8 cellular contexts compared by ENCODE assay signal in the genomic region with DNA sequence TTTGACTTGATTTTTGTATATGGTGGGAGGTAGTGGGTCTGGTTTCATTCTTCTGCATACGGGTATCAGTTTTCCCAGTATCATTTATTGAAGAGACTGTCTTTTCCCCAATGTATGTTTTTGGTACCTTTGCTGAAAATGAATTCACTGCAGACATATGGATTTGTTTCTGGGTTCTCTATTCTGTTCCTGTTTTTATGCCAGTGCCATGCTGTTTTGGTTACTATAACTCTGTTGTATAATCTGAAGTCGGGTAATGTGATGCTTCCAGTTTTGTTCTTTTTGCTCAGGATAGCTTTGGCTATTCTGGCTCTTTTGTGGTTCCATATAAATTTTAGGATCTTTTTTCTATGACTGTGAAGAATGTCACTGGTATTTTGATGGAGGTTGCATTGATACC. TPM values are rescaled to one million over a fixed set of nuclear protein-coding genes. Genes with fewer than 3 reads are reported as not detected.
DNase-seq lines count a peak whose midpoint lies in the region; ATAC-seq and TF ChIP-seq lines count a peak whose summit lies in the region.

No MANE protein-coding gene starts in this region.

- DNase-seq in GM23338 (ENCODE audit: low spot score), result no peak
- no peak for DNase-seq in NCI-H1092 treated with DMSO at 0.1 percent for 48 hours (lab: John Stamatoyannopoulos, UW)

- H3K27ac Mint-ChIP-seq in GM23338, result no peak overlapping the region; the same call in 1 of the 2 replicates

- H3K4me3 Mint-ChIP-seq in GM23338, result peak overlapping the region; percentile 100

- 79 to 100% methylated on average over 1 to 2 of the region's 2 CpGs for WGBS in gastroesophageal sphincter (ENCODE audit: low coverage in 1 of 2), 2 donors

- H3K4me3 ChIP-seq in GM23338 (peak overlapping the region; percentile 89), gastroesophageal sphincter (peak overlapping the region; percentile 87 to 95), skeletal muscle tissue (ENCODE audit: low read length in 3 of 3) (peak overlapping the region; percentile 83 to 100 (median 92))

- no peaks in the 10 kb centered on the region for H3K9me2 ChIP-seq in GM23338 (ENCODE audit: insufficient read depth)

- no peaks in the 10 kb centered on the region for H3K27me3 ChIP-seq in GM23338 (ENCODE audit: insufficient read depth)
- H3K27me3 ChIP-seq in gastroesophageal sphincter, result no peaks in the 10 kb centered on the region
- no peaks in the 10 kb centered on the region for H3K27me3 ChIP-seq in skeletal muscle tissue (ENCODE audit: control insufficient read depth in 3 of 3, insufficient read depth in 3 of 3, low read length in 3 of 3)

- TF ChIP-seq POLR2A in gastroesophageal sphincter (IDR thresholded peaks at IDR 0.05), result no peak

- no peaks in the 10 kb centered on the region for H3K27me3 Mint-ChIP-seq in GM23338 (ENCODE audit: insufficient read depth, low read depth, poor library complexity)

- H3K36me3 ChIP-seq in GM23338 (ENCODE audit: insufficient read depth) (peaks cover 21% of the 10 kb centered on the region; the same call in 1 of the 2 replicates), gastroesophageal sphincter (peaks cover 0 to 21% of the 10 kb centered on the region in 2 donors), skeletal muscle tissue (ENCODE audit: control insufficient read depth in 3 of 3, insufficient read depth in 3 of 3, low read length in 3 of 3) (peaks cover 9 to 16% (median 10%) of the 10 kb centered on the region in 3 donors)

- H3K9me3 Mint-ChIP-seq in GM23338, result no peaks in the 10 kb centered on the region; the same call in 2 of the 3 replicates

- H3K79me2 ChIP-seq in GM23338 (replicated peaks; ENCODE audit: insufficient read depth), result peaks cover 70% of the 10 kb centered on the region

- TF ChIP-seq EP300 in gastroesophageal sphincter (IDR thresholded peaks at IDR 0.05), result no peak

- H2AFZ ChIP-seq in GM23338, result no peak overlapping the region

- H3K9me3 ChIP-seq in gastroesophageal sphincter (no peaks in the 10 kb centered on the region), skeletal muscle tissue (ENCODE audit: control insufficient read depth in 3 of 3, low read length in 3 of 3) (no peaks in the 10 kb centered on the region)

- H3K4me2 ChIP-seq in GM23338, result peak overlapping the region; percentile 87

- H3K4me1 Mint-ChIP-seq in GM23338, result peaks cover 9% of the 10 kb centered on the region; the same call in 2 of the 3 replicates

- TF ChIP-seq CTCF in GM23338 (conservative IDR thresholded peaks at IDR 0.05; ENCODE audit: low read depth in 2 of 2) (no peak), VCaP (conservative IDR thresholded peaks at IDR 0.05) (no peak), gastroesophageal sphincter (IDR thresholded peaks at IDR 0.05) (no peak)

- no peak for ATAC-seq in GM23338
- no peak for ATAC-seq in gastroesophageal sphincter
- ATAC-seq in GM18520 (IDR thresholded peaks at IDR 0.05; ENCODE audit: unreplicated experiment), result no peak
- ATAC-seq in HG03439 (IDR thresholded peaks at IDR 0.05; ENCODE audit: unreplicated experiment), result no peak
- ATAC-seq in HG03571 (IDR thresholded peaks at IDR 0.05; ENCODE audit: unreplicated experiment), result no peak

- H3F3A ChIP-seq in GM23338 (replicated peaks; ENCODE audit: low read depth), result peaks cover 4% of the 10 kb centered on the region; the same call in 1 of the 2 replicates

- H3K9ac ChIP-seq in skeletal muscle tissue (ENCODE audit: low read depth in 1 of 3, low read length in 3 of 3), result peak overlapping the region; percentile 97 to 100 (median 98)

- H3K27ac ChIP-seq in GM23338 (ENCODE audit: low read depth), result no peak overlapping the region
- H3K27ac ChIP-seq in VCaP, result peak overlapping the region; percentile 89
- peak overlapping the region in 2 of 4 donors; percentile 91 to 97 for H3K27ac ChIP-seq in gastroesophageal sphincter
- peak overlapping the region; percentile 97 for H3K27ac ChIP-seq in skeletal muscle tissue (ENCODE audit: low read depth, low read length)

- peaks cover 7% of the 10 kb centered on the region for H4K20me1 ChIP-seq in GM23338 (replicated peaks; ENCODE audit: insufficient read depth)

- peaks cover 13% of the 10 kb centered on the region for H3K36me3 Mint-ChIP-seq in GM23338 (ENCODE audit: low read depth)

- H3K4me1 ChIP-seq in GM23338 (ENCODE audit: insufficient read depth), result 0 out of 2 replicates have a peak, but pooled peaks cover 6% of the 10 kb centered on the region
- peaks cover 5 to 68% (median 7%) of the 10 kb centered on the region in 3 donors for H3K4me1 ChIP-seq in gastroesophageal sphincter
- H3K4me1 ChIP-seq in skeletal muscle tissue (ENCODE audit: control insufficient read depth in 3 of 3, insufficient read depth in 3 of 3, low read length in 3 of 3), result peaks cover 10 to 24% (median 20%) of the 10 kb centered on the region in 3 donors

TF ChIP-seq in GM23338, 12 proteins besides CTCF, POLR2A, EP300 and RAD21 (continues in another document):
- TF ChIP-seq ZNF462 (CRISPR knock-in tag; IDR thresholded peaks at IDR 0.05), result no peak
- no peak for TF ChIP-seq POLR2AphosphoS5 (IDR thresholded peaks at IDR 0.05; ENCODE audit: low read depth)
- no peak for TF ChIP-seq EZH2 (IDR thresholded peaks at IDR 0.05; ENCODE audit: low read depth, unreplicated experiment)
- no peak for TF ChIP-seq CREB1 (CRISPR knock-in tag; IDR thresholded peaks at IDR 0.05; ENCODE audit: low read depth)
- TF ChIP-seq ZNF331 (CRISPR knock-in tag; IDR thresholded peaks at IDR 0.05; ENCODE audit: low read depth), result no peak

RNA-seq across cellular contexts. Expression of gene ECD, which starts 0.8 kb away (rescaled TPM):
- 51.5 and 56.6 TPM in 2 replicates for total RNA-seq in GM23338 (2014; rRNA removed; shearing (Covaris generic))
- 25.6 and 37.8 TPM in 2 replicates for polyA plus RNA-seq in GM23338 (2016; fragmentation: Nextera tagmentation; extraction: Ambion mirVana)
- total RNA-seq in gastroesophageal sphincter (10 to 100 TPM; 27.3 to 35.0 (median 30.5) TPM), skeletal muscle tissue (23.5 TPM)

RNA-seq across cellular contexts. Expression of gene FAM149B1, which starts 0.9 kb away (rescaled TPM):
- 11.2 and 13.6 TPM in 2 replicates for total RNA-seq in GM23338 (2014; rRNA removed; shearing (Covaris generic))
- 14.7 and 19.3 TPM in 2 replicates for polyA plus RNA-seq in GM23338 (2016; fragmentation: Nextera tagmentation; extraction: Ambion mirVana)
- total RNA-seq in gastroesophageal sphincter (10 to 100 TPM; 10.9 to 16.2 (median 15.2) TPM), skeletal muscle tissue (16.2 TPM)

RNA-seq across cellular contexts. Expression of gene NUDT13, which starts 56.7 kb away (rescaled TPM):
- 1.4 and 4.3 TPM in 2 replicates for total RNA-seq in GM23338 (2014; rRNA removed; shearing (Covaris generic))
- polyA plus RNA-seq in GM23338 (2016; fragmentation: Nextera tagmentation; extraction: Ambion mirVana), result 2.2 and 3.6 TPM in 2 replicates
- 1 to 10 TPM; 1.1 to 4.6 (median 3.9) TPM for total RNA-seq in gastroesophageal sphincter
- 2.1 TPM for total RNA-seq in skeletal muscle tissue
